Comparison of ENCODE assay signal across 19 cellular contexts in genomic region chr12:108308432-108308831, GRCh38. TPM values are rescaled to one million over a fixed set of nuclear protein-coding genes. Genes with fewer than 3 reads are reported as not detected.
DNase-seq lines count a peak whose midpoint lies in the region; ATAC-seq and TF ChIP-seq lines count a peak whose summit lies in the region.
"Had no signal": no experiment of that assay in that cellular context is flagged by ENCODE, and none has a peak within 500 bp of the region (broad histone marks: within the 10 kb centered on the region; RNA-seq: fewer than 3 reads in every experiment).

No MANE protein-coding gene starts in this region.

- H3K4me1 ChIP-seq in thoracic aorta (ENCODE audit: control insufficient read depth in 1 of 2, low read depth in 2 of 2) (peaks cover 56 to 96% of the 10 kb centered on the region in 2 donors), body of pancreas (peaks cover 52% of the 10 kb centered on the region)

- H3K27ac Mint-ChIP-seq in natural killer cell = peak overlapping the region; percentile 91 to 98
- H3K27ac Mint-ChIP-seq: activated CD8-positive, alpha-beta memory T cell treated with anti-CD3 and anti-CD28 coated beads, Interleukin-2, amount 10 ng/mL, durations not matched to agents 7 days and 5 days; activated naive CD8-positive, alpha-beta T cell treated with anti-CD3 and anti-CD28 coated beads, Interleukin-2, amount 50 U/mL, for 24 hours; activated T-helper 2 cell treated with anti-CD3 and anti-CD28 coated beads, Interferon-gamma antibody, Interleukin-2, Interleukin-4, amounts not matched to agents 10 μg/mL and 5 μg/mL and 100 μg/mL, durations not matched to agents 14 hours and 24 hours and 36 hours; B cell; nephron progenitor cell had no signal

- no peak for TF ChIP-seq CTCF in natural killer cell (IDR thresholded peaks at IDR 0.05)
- no peak for TF ChIP-seq CTCF in thoracic aorta (IDR thresholded peaks at IDR 0.05)
- TF ChIP-seq CTCF in GM13976 (IDR thresholded peaks at IDR 0.05; ENCODE audit: borderline replicate concordance, control extremely low read depth, extremely low read depth, insufficient read depth, missing control alignments) = no peak
- TF ChIP-seq CTCF in body of pancreas (IDR thresholded peaks at IDR 0.05) = no peak

- H3K9me3 ChIP-seq in thoracic aorta = no peaks in the 10 kb centered on the region
- H3K9me3 ChIP-seq in body of pancreas = no peaks in the 10 kb centered on the region

- H3K36me3 ChIP-seq in thoracic aorta (no peaks in the 10 kb centered on the region), body of pancreas (replicated peaks in 1 of 2; ENCODE audit: insufficient read depth in 1 of 2, low read depth in 2 of 2) (no peaks in the 10 kb centered on the region)

- peak overlapping the region; percentile 91 for H3K4me3 Mint-ChIP-seq in natural killer cell
- H3K4me3 Mint-ChIP-seq: activated CD8-positive, alpha-beta memory T cell treated with anti-CD3 and anti-CD28 coated beads, Interleukin-2, amount 10 ng/mL, durations not matched to agents 7 days and 5 days; activated naive CD8-positive, alpha-beta T cell treated with anti-CD3 and anti-CD28 coated beads, Interleukin-2, amount 50 U/mL, for 24 hours; B cell; nephron progenitor cell had no signal

- no peaks in the 10 kb centered on the region for H3K27me3 Mint-ChIP-seq in natural killer cell (ENCODE audit: low read depth in 2 of 2)

- H3K4me3 ChIP-seq in thoracic aorta = no peak overlapping the region
- no peak overlapping the region for H3K4me3 ChIP-seq in body of pancreas

- no peaks in the 10 kb centered on the region for H3K9me3 Mint-ChIP-seq in natural killer cell
- H3K9me3 Mint-ChIP-seq: activated naive CD8-positive, alpha-beta T cell treated with anti-CD3 and anti-CD28 coated beads, Interleukin-2, amount 50 U/mL, for 24 hours; activated T-helper 2 cell treated with anti-CD3 and anti-CD28 coated beads, Interferon-gamma antibody, Interleukin-2, Interleukin-4, amounts not matched to agents 10 μg/mL and 5 μg/mL and 100 μg/mL, durations not matched to agents 14 hours and 24 hours and 36 hours; nephron progenitor cell had no signal

- intact Hi-C loops in natural killer cell (cut with micrococcal nuclease) = no loop called here
- intact Hi-C loops in body of pancreas (cut with DNase I) = no loop called here

- in situ Hi-C loops in GM13976 (cut with MboI; ENCODE audit: low sequenced_read_pairs, unreplicated experiment) = no loop called here

- ATAC-seq in natural killer cell = no peak
- ATAC-seq in thoracic aorta (ENCODE audit: insufficient number of reproducible peaks, low FRiP score, low read depth) = no peak
- ATAC-seq in body of pancreas = no peak
- ATAC-seq: activated CD8-positive, alpha-beta memory T cell treated with anti-CD3 and anti-CD28 coated beads, Interleukin-2, amount 10 ng/mL, durations not matched to agents 7 days and 5 days; activated naive CD8-positive, alpha-beta T cell treated with anti-CD3 and anti-CD28 coated beads, Interleukin-2, amount 50 U/mL, for 24 hours; stimulated activated naive CD8-positive, alpha-beta T cell treated with anti-CD3 and anti-CD28 coated beads, Interleukin-15, Interleukin-2, amounts not matched to agents 100 U/mL and 50 U/mL, for 24 hours had no signal

- TF ChIP-seq POLR2A in body of pancreas (IDR thresholded peaks at IDR 0.05) = no peak

- H3K27ac ChIP-seq in thoracic aorta = peak overlapping the region; percentile 19 to 97
- peak overlapping the region in 1 of 4 donors; percentile 39 for H3K27ac ChIP-seq in body of pancreas

- H3K36me3 Mint-ChIP-seq in natural killer cell = no peaks in the 10 kb centered on the region
- H3K36me3 Mint-ChIP-seq: activated CD8-positive, alpha-beta memory T cell treated with anti-CD3 and anti-CD28 coated beads, Interleukin-2, amount 10 ng/mL, durations not matched to agents 7 days and 5 days had no signal

- DNase-seq in HT1080 (ENCODE audit: low read depth) = peak; percentile 8
- DNase-seq in brain pericyte (ENCODE audit: low read depth, low spot score) = peak; percentile 82
- DNase-seq in natural killer cell = no peak
- no peak for DNase-seq in thoracic aorta (ENCODE audit: low spot score)
- no peak for DNase-seq in GM13976 (ENCODE audit: low spot score)
- DNase-seq in NCI-H2081 (lab: John Stamatoyannopoulos, UW) = no peak
- no peak for DNase-seq in body of pancreas
- DNase-seq: activated CD4-positive, alpha-beta T cell treated with anti-CD3 and anti-CD28 coated beads for 1 hour; activated CD8-positive, alpha-beta memory T cell treated with anti-CD3 and anti-CD28 coated beads, Interleukin-2, amount 10 ng/mL, durations not matched to agents 7 days and 5 days; activated naive CD8-positive, alpha-beta T cell treated with anti-CD3 and anti-CD28 coated beads, Interleukin-2, amount 50 U/mL, for 24 hours; caudate nucleus; hippocampal formation; kidney; nephron progenitor cell; stimulated activated naive CD8-positive, alpha-beta T cell treated with anti-CD3 and anti-CD28 coated beads, Interleukin-15, Interleukin-2, amounts not matched to agents 100 U/mL and 50 U/mL, for 24 hours had no signal

- H3K27me3 ChIP-seq in thoracic aorta (replicated peaks; ENCODE audit: insufficient read depth) = no peaks in the 10 kb centered on the region
- no peaks in the 10 kb centered on the region for H3K27me3 ChIP-seq in body of pancreas

- H3K4me1 Mint-ChIP-seq in natural killer cell = peaks cover 85 to 92% of the 10 kb centered on the region in 2 donors
- H3K4me1 Mint-ChIP-seq: B cell had no signal

- WGBS in body of pancreas, 2 donors = 54 to 57% methylated on average over 7 of the region's 7 CpGs

RNA-seq across cellular contexts. Expression of gene CMKLR1, which starts 30.7 kb away (rescaled TPM):
- 0.21 TPM in 1 of 2 replicates, not detected in the other for total RNA-seq in HT1080 (2014; rRNA removed; shearing (Covaris generic))
- not detected in 2 replicates for polyA plus RNA-seq in HT1080 (2015; cell fraction: cytosol; rRNA removed)
- polyA plus RNA-seq in HT1080 (2015; cell fraction: nucleus; rRNA removed) = not detected in 2 replicates
- total RNA-seq in natural killer cell (10 to 100 TPM; 40.7 to 99.1 (median 63.2) TPM), thoracic aorta (10 to 100 TPM; 56.6 to 73.8 TPM), body of pancreas (1 to 10 TPM; 5.3 to 5.7 TPM)
- total RNA-seq: activated CD8-positive, alpha-beta memory T cell treated with anti-CD3 and anti-CD28 coated beads, Interleukin-2, amount 10 ng/mL, durations not matched to agents 7 days and 5 days; activated T-helper 2 cell treated with anti-CD3 and anti-CD28 coated beads, Interferon-gamma antibody, Interleukin-2, Interleukin-4, amounts not matched to agents 10 μg/mL and 5 μg/mL and 100 μg/mL, durations not matched to agents 14 hours and 24 hours and 36 hours; G401; SK-MEL-5 had no signal

Comparison
In these comparisons a context has a peak if more than half of its experiments do, and no peak if none do; other contexts are left out.
1. DNase-seq: peak in HT1080 (single experiment) and brain pericyte (single experiment); none in natural killer cell (single experiment), thoracic aorta (single experiment), GM13976 (single experiment), NCI-H2081 (0 of 2) and body of pancreas (0 of 4).
2. RNA of gene CMKLR1, which starts 30.7 kb away (total RNA-seq): 56.6 to 73.8 TPM in thoracic aorta and 40.7 to 99.1 TPM in natural killer cell; 5.3 to 5.7 TPM in body of pancreas and 0.21 TPM in HT1080; every median in the first group is over 4 times any median in the second.